8 cellular contexts compared by ENCODE assay signal in genomic region chr13:19860884-19861655, GRCh38. TPM values are rescaled to one million over a fixed set of nuclear protein-coding genes. Genes with fewer than 3 reads are reported as not detected.
DNase-seq lines count a peak whose midpoint lies in the region; TF ChIP-seq lines count a peak whose summit lies in the region.

No MANE protein-coding gene starts in this region.

- H3K27ac Mint-ChIP-seq in chondrocyte (ENCODE audit: unreplicated experiment) (peak overlapping the region; percentile 98), neural crest cell (ENCODE audit: unreplicated experiment) (peak overlapping the region; percentile 81)

- H3K9me3 Mint-ChIP-seq in chondrocyte (ENCODE audit: low read depth) (no peaks in the 10 kb centered on the region), neural crest cell (no peaks in the 10 kb centered on the region)

- no peaks in the 10 kb centered on the region for H3K36me3 Mint-ChIP-seq in chondrocyte (ENCODE audit: low read depth)
- peaks cover 14% of the 10 kb centered on the region for H3K36me3 Mint-ChIP-seq in neural crest cell (ENCODE audit: low read depth)

- H3K4me1 Mint-ChIP-seq in chondrocyte (ENCODE audit: low read depth) (peaks cover 33% of the 10 kb centered on the region), neural crest cell (peaks cover 39% of the 10 kb centered on the region)

- H3K4me3 Mint-ChIP-seq in chondrocyte (ENCODE audit: unreplicated experiment) (peak overlapping the region; percentile 95), neural crest cell (peak overlapping the region; percentile 98)

- peak; percentile 78 for DNase-seq in Daoy (ENCODE audit: low read depth)
- peak; percentile 9 for DNase-seq in NCI-H69 (lab: John Stamatoyannopoulos, UW)
- no peak for DNase-seq in chondrocyte (ENCODE audit: low spot score)
- no peak for DNase-seq in neural crest cell (ENCODE audit: low read depth, low spot score)
- DNase-seq in T-helper 9 cell: no peak
- DNase-seq in stimulated activated CD4-positive, alpha-beta T cell treated with anti-CD3 and anti-CD28 coated beads, Interleukin-2, amount 100 ng/mL, for 48 hours: no peak
- no peak for DNase-seq in NCI-H1417 treated with DMSO at 0.1 percent for 48 hours (lab: John Stamatoyannopoulos, UW)
- DNase-seq in amniotic stem cell (lab: John Stamatoyannopoulos, UW): no peak

- H3K27me3 Mint-ChIP-seq in chondrocyte (ENCODE audit: low read depth) (no peaks in the 10 kb centered on the region), neural crest cell (ENCODE audit: low read depth) (no peaks in the 10 kb centered on the region)

- no peak for TF ChIP-seq CTCF in chondrocyte (IDR thresholded peaks at IDR 0.05)
- TF ChIP-seq CTCF in neural crest cell (conservative IDR thresholded peaks at IDR 0.05): no peak

RNA-seq across cellular contexts. Expression of gene ZMYM5, which starts 2.4 kb away (rescaled TPM):
- 4.4 and 9.4 TPM in 2 replicates for total RNA-seq in Daoy (2014; rRNA removed; shearing (Covaris generic))
- 13.3 to 15.8 TPM (median 14.0 TPM) in 3 replicates for total RNA-seq in chondrocyte
- 13.8 and 15.3 TPM in 2 replicates for total RNA-seq in neural crest cell

Comparison
In these comparisons a context has a peak if more than half of its experiments do, and no peak if none do; other contexts are left out.
1. DNase-seq: peak in Daoy (single experiment) and NCI-H69 (single experiment); none in chondrocyte (single experiment), neural crest cell (single experiment), T-helper 9 cell (single experiment), stimulated activated CD4-positive, alpha-beta T cell treated with anti-CD3 and anti-CD28 coated beads, Interleukin-2, amount 100 ng/mL, for 48 hours (0 of 2), NCI-H1417 treated with DMSO at 0.1 percent for 48 hours (single experiment) and amniotic stem cell (single experiment).